ENCODE assay signal across 13 cellular contexts in the genomic region with DNA sequence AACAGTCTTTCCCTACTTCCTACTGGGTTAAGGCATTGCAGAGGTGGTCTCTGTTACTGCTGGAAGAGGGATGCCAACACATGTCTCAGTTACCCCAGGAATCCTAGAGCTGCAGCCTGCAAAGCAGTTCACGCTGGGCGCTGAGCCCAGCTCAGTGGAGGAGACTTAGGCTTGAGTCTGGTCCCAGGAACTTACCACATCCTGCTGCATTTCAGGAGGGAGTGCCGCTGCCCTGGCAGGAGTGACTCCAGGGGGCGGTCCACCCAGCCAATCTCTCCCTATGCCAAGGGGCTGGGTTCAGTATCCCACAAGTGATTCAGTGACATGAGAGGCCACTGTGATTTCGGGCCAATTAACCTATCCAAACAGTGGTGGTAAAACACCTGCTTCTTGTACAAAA. TPM values are rescaled to one million over a fixed set of nuclear protein-coding genes. Genes with fewer than 3 reads are reported as not detected.
DNase-seq lines count a peak whose midpoint lies in the region; ATAC-seq and TF ChIP-seq lines count a peak whose summit lies in the region.
"Had no signal": no experiment of that assay in that cellular context is flagged by ENCODE, and none has a peak within 500 bp of the region (broad histone marks: within the 10 kb centered on the region; RNA-seq: fewer than 3 reads in every experiment).

No MANE protein-coding gene starts in this region.

- H3K4me3 ChIP-seq in cardiac muscle cell: no peak overlapping the region
- H3K4me3 ChIP-seq: adrenal gland had no signal

- H3K27ac ChIP-seq in cardiac muscle cell: no peak overlapping the region
- H3K27ac ChIP-seq: adrenal gland had no signal

- no peaks in the 10 kb centered on the region for H3K9me3 ChIP-seq in cardiac muscle cell (ENCODE audit: low read depth)
- H3K9me3 ChIP-seq: adrenal gland had no signal

- DNase-seq in cardiac muscle cell (ENCODE audit: low read depth in 1 of 2, low spot score in 1 of 2): peak in 1 of 2 donors; percentile 74
- DNase-seq in left ventricle myocardium superior: no peak
- DNase-seq in RPMI7951 (ENCODE audit: low read depth): peak; percentile 70
- DNase-seq in fibroblast of peridontal ligament (ENCODE audit: extremely low read depth): peak; percentile 76
- DNase-seq in AML-193 (lab: John Stamatoyannopoulos, UW): no peak
- no peak for DNase-seq in posterior cingulate gyrus
- DNase-seq in stimulated activated CD4-positive, alpha-beta T cell treated with anti-CD3 and anti-CD28 coated beads, Interleukin-2, amount 100 ng/mL, for 24 hours: no peak
- DNase-seq: activated CD8-positive, alpha-beta memory T cell treated with anti-CD3 and anti-CD28 coated beads, Interleukin-2, amount 10 ng/mL, durations not matched to agents 7 days and 5 days; adrenal gland; naive thymus-derived CD8-positive, alpha-beta T cell; NCI-H1048; NK-92 treated with Interleukin-12 subunit alpha and Interleukin-12 subunit beta, amount 100 ng/mL, for 24 hours had no signal

- H3K36me3 ChIP-seq in cardiac muscle cell: no peaks in the 10 kb centered on the region
- H3K36me3 ChIP-seq: adrenal gland had no signal

- peak; percentile 16 for TF ChIP-seq CTCF in cardiac muscle cell (IDR thresholded peaks at IDR 0.05; ENCODE audit: low read depth, low read length)

- H3K27me3 ChIP-seq in cardiac muscle cell: no peaks in the 10 kb centered on the region
- H3K27me3 ChIP-seq: adrenal gland had no signal

- ATAC-seq in left ventricle myocardium superior (no peak), HG02938 (IDR thresholded peaks at IDR 0.05; ENCODE audit: unreplicated experiment) (no peak)
- ATAC-seq: activated CD8-positive, alpha-beta memory T cell treated with anti-CD3 and anti-CD28 coated beads, Interleukin-2, amount 10 ng/mL, durations not matched to agents 7 days and 5 days; naive thymus-derived CD8-positive, alpha-beta T cell had no signal

- H3K4me1 ChIP-seq in cardiac muscle cell (ENCODE audit: low read depth): peaks cover 5% of the 10 kb centered on the region
- H3K4me1 ChIP-seq: adrenal gland had no signal

- intact Hi-C loops in left ventricle myocardium superior (cut with micrococcal nuclease) (no loop called here), posterior cingulate gyrus (cut with DNase I) (no loop called here)

RNA-seq across cellular contexts. Expression of a gene that starts 7.6 kb away (rescaled TPM):
- total RNA-seq in cardiac muscle cell: 0.06 TPM in 1 of 2 replicates, not detected in the other
- not detected in 2 replicates for polyA plus RNA-seq in cardiac muscle cell
- total RNA-seq in left ventricle myocardium superior: 0.15 TPM
- total RNA-seq in RPMI7951 (2014; rRNA removed; shearing (Covaris generic)): not detected in 2 replicates

RNA-seq across cellular contexts. Expression of a gene that starts 8.0 kb away (rescaled TPM):
- 23.7 and 24.4 TPM in 2 replicates for total RNA-seq in cardiac muscle cell
- polyA plus RNA-seq in cardiac muscle cell: 27.5 and 34.4 TPM in 2 replicates
- 13.4 TPM for total RNA-seq in left ventricle myocardium superior
- 15.6 and 27.0 TPM in 2 replicates for total RNA-seq in RPMI7951 (2014; rRNA removed; shearing (Covaris generic))

RNA-seq across cellular contexts. Expression of a gene that starts 11.6 kb away (rescaled TPM):
- 22.8 and 29.2 TPM in 2 replicates for total RNA-seq in cardiac muscle cell
- 20.6 and 25.7 TPM in 2 replicates for polyA plus RNA-seq in cardiac muscle cell
- total RNA-seq in left ventricle myocardium superior: 3.6 TPM
- 4.8 and 6.6 TPM in 2 replicates for total RNA-seq in RPMI7951 (2014; rRNA removed; shearing (Covaris generic))

RNA-seq across cellular contexts. Expression of a gene that starts 16.7 kb away (rescaled TPM):
- total RNA-seq in cardiac muscle cell (0.81 and 0.86 TPM in 2 replicates), left ventricle myocardium superior (not detected)
- polyA plus RNA-seq in cardiac muscle cell: 0.40 and 0.76 TPM in 2 replicates
- not detected in 2 replicates for total RNA-seq in RPMI7951 (2014; rRNA removed; shearing (Covaris generic))
- total RNA-seq: activated CD8-positive, alpha-beta memory T cell treated with anti-CD3 and anti-CD28 coated beads, Interleukin-2, amount 10 ng/mL, durations not matched to agents 7 days and 5 days had no signal

RNA-seq across cellular contexts. Expression of a gene that starts 55.0 kb away (rescaled TPM):
- total RNA-seq in cardiac muscle cell (3.5 and 9.9 TPM in 2 replicates), left ventricle myocardium superior (18.3 TPM)
- 3.7 and 9.4 TPM in 2 replicates for polyA plus RNA-seq in cardiac muscle cell
- 0.12 and 0.29 TPM in 2 replicates for total RNA-seq in RPMI7951 (2014; rRNA removed; shearing (Covaris generic))

Comparison
In these comparisons a context has a peak if more than half of its experiments do, and no peak if none do; other contexts are left out.
1. DNase-seq: peak in RPMI7951 (single experiment) and fibroblast of peridontal ligament (single experiment); none in left ventricle myocardium superior (single experiment), AML-193 (0 of 2), posterior cingulate gyrus (0 of 10) and stimulated activated CD4-positive, alpha-beta T cell treated with anti-CD3 and anti-CD28 coated beads, Interleukin-2, amount 100 ng/mL, for 24 hours (0 of 2).